7 cellular contexts compared by ENCODE assay signal in the genomic region with DNA sequence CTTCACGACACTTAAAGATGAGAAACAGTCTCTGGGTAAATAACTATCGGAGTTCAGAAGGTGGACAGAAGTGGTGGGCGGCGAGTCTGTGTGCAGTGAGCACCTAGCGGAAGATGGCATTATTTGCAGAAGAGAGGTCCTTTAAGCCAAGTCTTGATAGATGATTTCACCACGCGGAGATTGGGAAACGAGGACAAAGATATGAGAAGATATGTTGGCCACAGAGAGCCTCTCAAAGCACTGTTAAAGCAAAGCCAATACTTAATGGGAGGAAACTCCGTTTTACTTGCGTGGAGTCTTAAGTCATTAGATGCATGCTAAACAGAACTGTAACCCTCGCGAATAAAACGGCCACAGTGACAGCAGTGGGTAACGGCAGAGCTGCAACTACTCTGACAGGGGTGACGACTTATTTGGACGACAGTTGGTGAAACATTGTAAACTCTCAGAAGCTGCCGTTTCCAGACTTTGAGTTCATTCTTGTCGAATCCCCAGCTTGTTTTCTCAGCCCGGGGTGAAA. TPM values are rescaled to one million over a fixed set of nuclear protein-coding genes. Genes with fewer than 3 reads are reported as not detected.
DNase-seq lines count a peak whose midpoint lies in the region; ATAC-seq and TF ChIP-seq lines count a peak whose summit lies in the region.

No MANE protein-coding gene starts in this region.

- no peak overlapping the region for H4K12ac ChIP-seq in trophoblast cell (ENCODE audit: low read depth, low read length)

- H3K4me3 ChIP-seq in foreskin fibroblast (ENCODE audit: low read depth in 1 of 2, low read length in 2 of 2) (peak overlapping the region; percentile 65 to 92), trophoblast cell (ENCODE audit: low read depth, low read length) (peak overlapping the region; percentile 74)

- H4K91ac ChIP-seq in trophoblast cell (ENCODE audit: low read depth, low read length), result peak overlapping the region; percentile 37

- peak overlapping the region; percentile 35 for H3K27ac ChIP-seq in trophoblast cell (ENCODE audit: low read depth, low read length)

- no CpG with 5 or more reads among the region's 19 CpGs for WGBS in trophoblast cell (ENCODE audit: extremely low coverage, insufficient coverage, insufficient read length)

- H3K9me3 Mint-ChIP-seq in activated T-cell treated with anti-CD3 and anti-CD28 coated beads, Interleukin-2, amount 50 U/mL, for 72 hours, result peaks cover 0 to 1% of the 10 kb centered on the region in 2 donors

- no peak overlapping the region for H2BK12ac ChIP-seq in trophoblast cell (ENCODE audit: low read length)

- H2BK5ac ChIP-seq in trophoblast cell (ENCODE audit: low read depth, low read length, poor library complexity), result no peak overlapping the region

- no peak overlapping the region for H3K23ac ChIP-seq in trophoblast cell (ENCODE audit: low read length)

- no peak overlapping the region for H3K4ac ChIP-seq in trophoblast cell (ENCODE audit: low read depth, low read length)

- peak overlapping the region; percentile 90 for H3K4me3 Mint-ChIP-seq in activated T-cell treated with anti-CD3 and anti-CD28 coated beads, Interleukin-2, amount 50 U/mL, for 72 hours

- no peaks in the 10 kb centered on the region for H3K27me3 ChIP-seq in trophoblast cell (ENCODE audit: insufficient read depth, low read length)

- peak overlapping the region; percentile 20 for H3K18ac ChIP-seq in trophoblast cell (ENCODE audit: low read length)

- H3K4me2 ChIP-seq in trophoblast cell (ENCODE audit: low read length), result peak overlapping the region; percentile 82

- H3K27me3 Mint-ChIP-seq in activated T-cell treated with anti-CD3 and anti-CD28 coated beads, Interleukin-2, amount 50 U/mL, for 72 hours (ENCODE audit: low read depth), result no peaks in the 10 kb centered on the region

- H3K36me3 ChIP-seq in trophoblast cell (ENCODE audit: control insufficient read depth in 1 of 2, insufficient read depth in 2 of 2, low read length in 2 of 2), result no peaks in the 10 kb centered on the region

- no peaks in the 10 kb centered on the region for H3K36me3 Mint-ChIP-seq in activated T-cell treated with anti-CD3 and anti-CD28 coated beads, Interleukin-2, amount 50 U/mL, for 72 hours (ENCODE audit: insufficient read depth in 2 of 2)

- H3K79me2 ChIP-seq in trophoblast cell (ENCODE audit: control insufficient read depth, insufficient read depth, low read length, poor library complexity), result peaks cover 6% of the 10 kb centered on the region

- peak overlapping the region; percentile 39 for H4K8ac ChIP-seq in trophoblast cell (ENCODE audit: low read depth, low read length)

- H3K9ac ChIP-seq in trophoblast cell (ENCODE audit: low read length), result peak overlapping the region; percentile 24

- DNase-seq in NOMO-1 treated with DMSO at 0.1 percent for 48 hours (lab: John Stamatoyannopoulos, UW; ENCODE audit: unreplicated experiment) (peak; percentile 81), foreskin fibroblast (peak; percentile 44 to 76), trophoblast cell (peak; percentile 45 to 76), H4 (ENCODE audit: low spot score) (no peak)
- peak; percentile 58 to 60 for DNase-seq in activated T-cell treated with anti-CD3 and anti-CD28 coated beads, Interleukin-2, amount 50 U/mL, for 72 hours

- H2AFZ ChIP-seq in trophoblast cell (ENCODE audit: insufficient read depth, low read length, poor library complexity), result peak overlapping the region; percentile 83

- TF ChIP-seq CTCF in foreskin fibroblast (IDR thresholded peaks at IDR 0.05; ENCODE audit: low read depth, low read length), result no peak

- H3K79me1 ChIP-seq in trophoblast cell (ENCODE audit: low read length), result peaks cover 6% of the 10 kb centered on the region

- H3K27ac Mint-ChIP-seq in activated T-cell treated with anti-CD3 and anti-CD28 coated beads, Interleukin-2, amount 50 U/mL, for 72 hours, result peak overlapping the region; percentile 86

- peak overlapping the region; percentile 26 for H2BK120ac ChIP-seq in trophoblast cell (ENCODE audit: insufficient read depth, low read length, poor library complexity)

- H2AK5ac ChIP-seq in trophoblast cell (ENCODE audit: low read length), result no peak overlapping the region

- ATAC-seq in GM18868 (IDR thresholded peaks at IDR 0.05; ENCODE audit: unreplicated experiment) (peak; percentile 18), HG03159 (IDR thresholded peaks at IDR 0.05; ENCODE audit: unreplicated experiment) (peak; percentile 26)
- peak; percentile 32 to 34 for ATAC-seq in activated T-cell treated with anti-CD3 and anti-CD28 coated beads, Interleukin-2, amount 50 U/mL, for 72 hours (replicated peaks in 1 of 2)

- no peaks in the 10 kb centered on the region for H3K4me1 ChIP-seq in trophoblast cell (ENCODE audit: control insufficient read depth in 1 of 2, insufficient read depth in 2 of 2, low read length in 2 of 2)

- H3K9me3 ChIP-seq in trophoblast cell (ENCODE audit: insufficient read depth, low read depth, low read length), result no peaks in the 10 kb centered on the region

- H3K14ac ChIP-seq in trophoblast cell (ENCODE audit: low read length), result no peak overlapping the region

- peaks cover 53% of the 10 kb centered on the region for H3K4me1 Mint-ChIP-seq in activated T-cell treated with anti-CD3 and anti-CD28 coated beads, Interleukin-2, amount 50 U/mL, for 72 hours (ENCODE audit: low read depth)

RNA-seq across cellular contexts. Expression of gene CEP350, which starts 0.6 kb away (rescaled TPM):
- total RNA-seq in activated T-cell treated with anti-CD3 and anti-CD28 coated beads, Interleukin-2, amount 50 U/mL, for 72 hours, result 10 to 100 TPM; 60.6 to 63.7 TPM
- polyA plus RNA-seq in trophoblast cell (2013), result 12.5 and 12.7 TPM in 2 replicates
- 15.4 and 17.9 TPM in 2 replicates for total RNA-seq in H4 (2014; rRNA removed; shearing (Covaris generic))
